32 cellular contexts compared by ENCODE assay signal in genomic region chr19:34051255-34051654, GRCh38.
"Had no signal": no experiment of that assay in that cellular context is flagged by ENCODE, and none has a peak within 500 bp of the region (broad histone marks: within the 10 kb centered on the region; RNA-seq: fewer than 3 reads in every experiment).

No MANE protein-coding gene starts in this region.

- H3K4me3 ChIP-seq: adrenal gland, ascending aorta, body of pancreas, breast epithelium, cardiac muscle cell had no signal

- H3K9me3 ChIP-seq: adrenal gland, ascending aorta, body of pancreas, breast epithelium had no signal

- DNase-seq: activated effector memory CD4-positive, alpha-beta T cell treated with anti-CD3 and anti-CD28 coated beads, Interleukin-2, amount 50 U/mL, for 16 hours; activated effector memory CD4-positive, alpha-beta T cell treated with Interleukin-2 at 50 U/mL for 16 hours; activated gamma-delta T cell; activated gamma-delta T cell treated with Interleukin-2 at 50 U/mL for 16 hours; activated naive CD4-positive, alpha-beta T cell; activated naive CD4-positive, alpha-beta T cell treated with anti-CD3 and anti-CD28 coated beads for 36 hours; activated naive CD4-positive, alpha-beta T cell treated with anti-CD3 and anti-CD28 coated beads, Interleukin-2, amount 10 ng/mL, durations not matched to agents 7 days and 5 days; activated naive CD4-positive, alpha-beta T cell treated with anti-CD3 and anti-CD28 coated beads, Interleukin-2, amount 50 U/mL, for 16 hours; activated naive CD4-positive, alpha-beta T cell treated with Interleukin-2 at 50 U/mL for 16 hours; activated naive CD8-positive, alpha-beta T cell treated with anti-CD3 and anti-CD28 coated beads for 36 hours; activated naive CD8-positive, alpha-beta T cell treated with anti-CD3 and anti-CD28 coated beads, Interleukin-2, amount 10 ng/mL, durations not matched to agents 7 days and 5 days; activated naive CD8-positive, alpha-beta T cell treated with anti-CD3 and anti-CD28 coated beads, Interleukin-2, amount 50 U/mL, for 24 hours; activated T-cell treated with anti-CD3 and anti-CD28 coated beads, Interleukin-2, amount 50 U/mL, for 1 hour; activated T-cell treated with anti-CD3 and anti-CD28 coated beads, Interleukin-2, amount 50 U/mL, for 24 hours; activated T-cell treated with anti-CD3 and anti-CD28 coated beads, Interleukin-2, amount 50 U/mL, for 4 hours; activated T-cell treated with anti-CD3 and anti-CD28 coated beads, Interleukin-2, amount 50 U/mL, for 48 hours; activated T-cell treated with anti-CD3 and anti-CD28 coated beads, Interleukin-2, amount 50 U/mL, for 72 hours; adrenal gland; amniotic stem cell; amygdala; anterior cingulate cortex; aorta; body of pancreas; brain microvascular endothelial cell; caudate nucleus; central memory CD4-positive, alpha-beta T cell; cerebellar nuclear complex had no signal

- ATAC-seq: activated naive CD4-positive, alpha-beta T cell treated with anti-CD3 and anti-CD28 coated beads, Interleukin-2, amount 50 U/mL, for 72 hours; activated naive CD8-positive, alpha-beta T cell treated with anti-CD3 and anti-CD28 coated beads, Interleukin-2, amount 50 U/mL, for 24 hours; activated T-cell treated with anti-CD3 and anti-CD28 coated beads, Interleukin-2, amount 50 U/mL, for 4 hours; activated T-cell treated with anti-CD3 and anti-CD28 coated beads, Interleukin-2, amount 50 U/mL, for 72 hours; activated T-helper 17 cell treated with anti-CD3 and anti-CD28 coated beads, Interleukin-2, amount 50 U/mL, for 72 hours; body of pancreas had no signal

- H3K27ac ChIP-seq: adrenal gland, ascending aorta, body of pancreas, brain microvascular endothelial cell, breast epithelium, cardiac muscle cell had no signal

- H3K4me1 ChIP-seq: adrenal gland, ascending aorta, body of pancreas, breast epithelium had no signal

- H3K27me3 ChIP-seq: ascending aorta, body of pancreas, brain microvascular endothelial cell, cardiac muscle cell had no signal

- H3K36me3 ChIP-seq: adrenal gland, ascending aorta, brain microvascular endothelial cell, breast epithelium, cardiac muscle cell had no signal
